Comparison of ENCODE assay signal across 8 cellular contexts in genomic region chr2:22904126-22904684, GRCh38.
A peak's percentile ranks its signal among the peaks of the same experiment; 100 is the strongest.
DNase-seq lines count a peak whose midpoint lies in the region; ATAC-seq and TF ChIP-seq lines count a peak whose summit lies in the region.

No MANE protein-coding gene starts in this region.

- peaks cover 0 to 3% (median 1%) of the 10 kb centered on the region in 3 donors for H3K27me3 Mint-ChIP-seq in CD14-positive monocyte (ENCODE audit: low read depth in 3 of 3)

- WGBS in transverse colon (ENCODE audit: low coverage in 1 of 2), 2 donors = 76 to 90% methylated on average over 2 to 6 of the region's 6 CpGs

- no peak for TF ChIP-seq POLR2A in transverse colon (IDR thresholded peaks at IDR 0.05)

- no peaks in the 10 kb centered on the region for H3K9me3 Mint-ChIP-seq in CD14-positive monocyte

- DNase-seq in CD14-positive monocyte (ENCODE audit: low spot score) (no peak), NCI-H460 (ENCODE audit: extremely low read depth, low read depth) (peak; percentile 4), globus pallidus (ENCODE audit: low spot score) (peak; percentile 7), transverse colon (peak; percentile 18), NCI-H345 (lab: John Stamatoyannopoulos, UW) (no peak)

- H3K27ac Mint-ChIP-seq in CD14-positive monocyte = no peak overlapping the region

- in situ Hi-C loops in transverse colon (cut with MboI; ENCODE audit: low pct_ligation_motif_present in 1 of 4, low pct_unique_long_range_greater_than_20kb in 1 of 4, low sequenced_read_pairs in 3 of 4) = no loop called here

- H3K4me1 Mint-ChIP-seq in CD14-positive monocyte = no peaks in the 10 kb centered on the region

- ATAC-seq in GM18867 (IDR thresholded peaks at IDR 0.05; ENCODE audit: unreplicated experiment) (peak; percentile 70), GM21528 (IDR thresholded peaks at IDR 0.05; ENCODE audit: low FRiP score, unreplicated experiment) (no peak), GM21423 (IDR thresholded peaks at IDR 0.05; ENCODE audit: unreplicated experiment) (no peak)

- no peaks in the 10 kb centered on the region for H3K4me1 ChIP-seq in transverse colon

- H3K27me3 ChIP-seq in transverse colon = no peaks in the 10 kb centered on the region

- TF ChIP-seq EP300 in transverse colon (IDR thresholded peaks at IDR 0.05; ENCODE audit: low read depth) = no peak

- H3K4me3 ChIP-seq in transverse colon = no peak overlapping the region

- H3K36me3 Mint-ChIP-seq in CD14-positive monocyte = no peaks in the 10 kb centered on the region

- H3K4me3 Mint-ChIP-seq in CD14-positive monocyte = no peak overlapping the region

- intact Hi-C loops in CD14-positive monocyte (cut with micrococcal nuclease) (no loop called here), transverse colon (cut with DNase I; ENCODE audit: low total_unique reads) (no loop called here)

- TF ChIP-seq CTCF in CD14-positive monocyte (IDR thresholded peaks at IDR 0.05) (peak; percentile 24), transverse colon (IDR thresholded peaks at IDR 0.05) (peak; percentile 30 to 48 (median 45))

- H3K27ac ChIP-seq in transverse colon = no peak overlapping the region

- no peaks in the 10 kb centered on the region for H3K36me3 ChIP-seq in transverse colon

- H3K9me3 ChIP-seq in transverse colon = no peaks in the 10 kb centered on the region

Comparison
In these comparisons a context has a peak if more than half of its experiments do, and no peak if none do; other contexts are left out.
1. DNase-seq: peak in NCI-H460 (single experiment), globus pallidus (single experiment) and transverse colon (single experiment); none in CD14-positive monocyte (single experiment) and NCI-H345 (single experiment).